Comparison of ENCODE assay signal across 21 cellular contexts in the genomic region with DNA sequence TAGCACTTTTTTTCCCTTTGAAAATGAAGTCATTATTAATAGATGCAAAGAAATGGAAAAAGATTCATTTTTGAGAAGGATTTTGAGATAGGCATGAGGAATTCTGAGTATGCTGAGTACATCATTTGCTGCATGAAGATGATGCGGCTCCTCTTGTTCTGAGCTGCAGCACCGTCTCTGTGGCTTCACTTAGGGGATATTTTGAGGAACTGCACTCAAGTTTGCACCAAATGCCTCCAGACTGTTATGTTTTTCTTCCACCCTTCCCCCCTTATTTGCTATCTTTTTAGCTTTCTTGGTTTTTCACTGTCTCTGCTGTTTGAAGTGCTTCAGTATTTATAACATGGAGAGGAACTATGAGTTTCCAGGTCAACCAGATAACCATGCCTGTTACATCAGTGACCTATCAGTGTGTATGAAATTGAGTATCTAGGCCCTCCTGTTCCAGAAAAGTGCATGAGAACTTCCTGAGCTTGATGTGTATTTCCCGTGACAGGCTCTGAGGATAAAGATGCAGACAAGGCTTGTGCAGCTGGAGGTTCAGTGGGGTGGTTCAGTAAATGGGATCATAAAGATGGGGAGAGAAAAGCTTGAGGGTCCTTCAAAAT.
"Had no signal": no experiment of that assay in that cellular context is flagged by ENCODE, and none has a peak within 500 bp of the region (broad histone marks: within the 10 kb centered on the region; RNA-seq: fewer than 3 reads in every experiment).

No MANE protein-coding gene starts in this region.

- H3K36me3 ChIP-seq: colonic mucosa, neural progenitor cell, tibial artery had no signal

- ATAC-seq: left ventricle myocardium superior; mucosa of descending colon; natural killer cell treated with Interleukin-12 subunit alpha and Interleukin-12 subunit beta and Interleukin-15 and Interleukin-18, amount 100 ng/mL, for 72 hours; sciatic nerve; stimulated activated memory B cell treated with anti-CD40 and anti-IgM and Interleukin-4, amounts not matched to agents 10 μg/mL and 1 μg/mL and 100 μg/mL, for 72 hours; stimulated activated naive CD8-positive, alpha-beta T cell treated with anti-CD3 and anti-CD28 coated beads, Interleukin-15, Interleukin-2, amounts not matched to agents 100 U/mL and 50 U/mL, for 24 hours had no signal

- H3K4me3 ChIP-seq: colonic mucosa, lung, mucosa of descending colon, neural progenitor cell, smooth muscle cell, testis, tibial artery had no signal

- H2AFZ ChIP-seq: neural progenitor cell, parathyroid adenoma had no signal

- H3K4me2 ChIP-seq: neural progenitor cell, smooth muscle cell had no signal

- H3K4me1 ChIP-seq: colonic mucosa, neural progenitor cell, parathyroid adenoma, testis, tibial artery had no signal

- H3K27ac ChIP-seq: colonic mucosa, neural progenitor cell, parathyroid adenoma, testis, tibial artery had no signal

- DNase-seq: colonic mucosa; effector memory CD4-positive, alpha-beta T cell; erythroblast; hypothalamus; left ventricle myocardium superior; mucosa of descending colon; naive B cell; stimulated activated CD4-positive, alpha-beta T cell treated with anti-CD3 and anti-CD28 coated beads, Interleukin-12 subunit alpha, Interleukin-12 subunit beta, amount 100 ng/mL, for 4 hours; stimulated activated CD4-positive, alpha-beta T cell treated with anti-CD3 and anti-CD28 coated beads, Interleukin-1b, Interleukin-23, amount 100 ng/mL, for 48 hours; stimulated activated CD4-positive, alpha-beta T cell treated with anti-CD3 and anti-CD28 coated beads, Interleukin-4, amount 100 ng/mL, for 24 hours; stimulated activated naive CD8-positive, alpha-beta T cell treated with anti-CD3 and anti-CD28 coated beads, Interleukin-15, Interleukin-2, amounts not matched to agents 100 U/mL and 50 U/mL, for 24 hours; substantia nigra; testis; tibial artery had no signal

- H3K79me2 ChIP-seq: parathyroid adenoma had no signal

- H3K9me3 ChIP-seq: colonic mucosa, mucosa of descending colon, testis, tibial artery had no signal

- H3K9ac ChIP-seq: neural progenitor cell, parathyroid adenoma had no signal

- H3K27me3 ChIP-seq: colonic mucosa, neural progenitor cell, testis, tibial artery had no signal
